ENCODE assay signal across 31 cellular contexts in genomic region chr6:4398806-4399205, GRCh38.
"Had no signal": no experiment of that assay in that cellular context is flagged by ENCODE, and none has a peak within 500 bp of the region (broad histone marks: within the 10 kb centered on the region; RNA-seq: fewer than 3 reads in every experiment).

No MANE protein-coding gene starts in this region.

- H3K4me3 ChIP-seq: neural progenitor cell, skin epidermis, thoracic aorta, uterus had no signal

- DNase-seq: activated CD4-positive, alpha-beta memory T cell treated with anti-CD3 and anti-CD28 coated beads for 36 hours; activated CD4-positive, alpha-beta T cell treated with anti-CD3 and anti-CD28 coated beads for 4 hours; activated CD8-positive, alpha-beta memory T cell treated with anti-CD3 and anti-CD28 coated beads, Interleukin-2, amount 50 U/mL, for 4 hours; activated effector memory CD4-positive, alpha-beta T cell treated with anti-CD3 and anti-CD28 coated beads, Interleukin-2, amount 50 U/mL, for 16 hours; activated naive CD4-positive, alpha-beta T cell treated with anti-CD3 and anti-CD28 coated beads for 36 hours; activated naive CD8-positive, alpha-beta T cell treated with anti-CD3 and anti-CD28 coated beads, Interleukin-2, amount 10 ng/mL, durations not matched to agents 7 days and 5 days; activated T-cell treated with anti-CD3 and anti-CD28 coated beads, Interleukin-2, amount 50 U/mL, for 1 hour; amniotic stem cell; brain microvascular endothelial cell; cortex of kidney; effector memory CD8-positive, alpha-beta T cell; erythroblast; head of caudate nucleus; hypothalamus; immature natural killer cell; kidney; left colon; naive thymus-derived CD8-positive, alpha-beta T cell; occipital lobe; right cardiac atrium; stimulated activated CD4-positive, alpha-beta T cell treated with anti-CD3 and anti-CD28 coated beads, Interleukin-12 subunit alpha, Interleukin-12 subunit beta, amount 100 ng/mL, for 4 hours; stimulated activated CD4-positive, alpha-beta T cell treated with anti-CD3 and anti-CD28 coated beads, Interleukin-4, amount 100 ng/mL, for 1 hour; T-helper 9 cell; uterus had no signal

- H3K9me3 ChIP-seq: thoracic aorta, uterus had no signal

- H2AFZ ChIP-seq: neural progenitor cell had no signal

- H3K4me2 ChIP-seq: neural progenitor cell had no signal

- H3K4me1 ChIP-seq: neural progenitor cell had no signal

- H3K27ac ChIP-seq: brain microvascular endothelial cell, neural progenitor cell, skin epidermis, thoracic aorta, uterus, VCaP had no signal

- ATAC-seq: effector memory CD8-positive, alpha-beta T cell; left colon; naive thymus-derived CD8-positive, alpha-beta T cell; right cardiac atrium; stimulated activated effector memory CD8-positive, alpha-beta T cell treated with anti-CD3 and anti-CD28 coated beads, Interleukin-12 subunit alpha, Interleukin-12 subunit beta, amount 100 ng/mL, for 72 hours had no signal

- FAIRE-seq: astrocyte, kidney, TTC549 had no signal

- H3K9ac ChIP-seq: neural progenitor cell had no signal

- H3K27me3 ChIP-seq: brain microvascular endothelial cell, neural progenitor cell, uterus had no signal

- H3K36me3 ChIP-seq: brain microvascular endothelial cell, neural progenitor cell, thoracic aorta, uterus had no signal
